15 cellular contexts compared by ENCODE assay signal in the genomic region with DNA sequence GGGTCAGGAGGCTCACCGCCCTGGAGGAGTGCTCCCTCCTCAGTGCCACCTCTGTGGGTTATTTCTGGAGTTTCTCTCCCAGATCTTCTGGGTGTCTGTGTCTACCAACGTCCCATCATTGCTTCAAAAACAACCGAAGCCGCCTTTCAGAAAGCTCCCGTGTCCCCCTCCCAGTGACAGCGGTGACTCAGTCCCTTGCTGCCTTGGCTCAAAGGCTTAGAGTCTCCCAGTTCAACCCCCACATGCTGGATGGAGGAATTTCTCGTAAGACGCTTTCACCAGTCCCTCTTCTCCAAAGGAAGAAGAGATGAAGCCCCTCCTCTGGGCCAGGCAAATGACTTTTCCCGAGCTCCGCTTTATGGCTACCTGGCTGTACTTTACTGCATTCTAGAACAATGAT.
DNase-seq lines count a peak whose midpoint lies in the region; ATAC-seq and TF ChIP-seq lines count a peak whose summit lies in the region.
"Had no signal": no experiment of that assay in that cellular context is flagged by ENCODE, and none has a peak within 500 bp of the region (broad histone marks: within the 10 kb centered on the region; RNA-seq: fewer than 3 reads in every experiment).

No MANE protein-coding gene starts in this region.

- no peak overlapping the region for H4K5ac ChIP-seq in mesendoderm (ENCODE audit: low read length)

- TF ChIP-seq CTCF in neural progenitor cell (IDR thresholded peaks at IDR 0.05) (no peak), tibial artery (IDR thresholded peaks at IDR 0.05) (no peak)

- no peak overlapping the region for H2BK120ac ChIP-seq in mesendoderm (ENCODE audit: low read depth, low read length)

- H3K4me3 ChIP-seq in mesendoderm (ENCODE audit: low read length) (no peak overlapping the region), neural progenitor cell (no peak overlapping the region), tibial artery (no peak overlapping the region)

- H3K4me1 Mint-ChIP-seq in T-helper 17 cell (no peaks in the 10 kb centered on the region), neural progenitor cell (peaks cover 69% of the 10 kb centered on the region)
- H3K4me1 Mint-ChIP-seq in stimulated activated effector memory CD8-positive, alpha-beta T cell treated with anti-CD3 and anti-CD28 coated beads, Interleukin-12 subunit alpha, Interleukin-12 subunit beta, amount 100 ng/mL, for 72 hours: no peaks in the 10 kb centered on the region
- H3K4me1 Mint-ChIP-seq: CD4-positive, CD25-positive, alpha-beta regulatory T cell had no signal

- H3K18ac ChIP-seq in mesendoderm (ENCODE audit: low read length): no peak overlapping the region

- no peak overlapping the region for H2BK5ac ChIP-seq in mesendoderm (ENCODE audit: low read length)

- no peak overlapping the region for H3K56ac ChIP-seq in mesendoderm (ENCODE audit: low read length)

- H3K27ac Mint-ChIP-seq in T-helper 17 cell (peak overlapping the region; percentile 16), neural progenitor cell (peak overlapping the region; percentile 88)
- H3K27ac Mint-ChIP-seq in stimulated activated effector memory CD8-positive, alpha-beta T cell treated with anti-CD3 and anti-CD28 coated beads, Interleukin-12 subunit alpha, Interleukin-12 subunit beta, amount 100 ng/mL, for 72 hours: peak overlapping the region; percentile 63
- H3K27ac Mint-ChIP-seq: CD4-positive, CD25-positive, alpha-beta regulatory T cell had no signal

- no peaks in the 10 kb centered on the region for H3K79me1 ChIP-seq in mesendoderm (ENCODE audit: low read length)

- H3K4me2 ChIP-seq in mesendoderm (ENCODE audit: low read length) (no peak overlapping the region), neural progenitor cell (peak overlapping the region; percentile 55)

- peaks cover 23% of the 10 kb centered on the region for H3F3A ChIP-seq in neural progenitor cell (ENCODE audit: low read depth)

- H3K4me3 Mint-ChIP-seq in T-helper 17 cell (no peak overlapping the region), neural progenitor cell (no peak overlapping the region)
- no peak overlapping the region for H3K4me3 Mint-ChIP-seq in stimulated activated effector memory CD8-positive, alpha-beta T cell treated with anti-CD3 and anti-CD28 coated beads, Interleukin-12 subunit alpha, Interleukin-12 subunit beta, amount 100 ng/mL, for 72 hours
- H3K4me3 Mint-ChIP-seq: H9, IgD-negative memory B cell had no signal

- H3K27me3 Mint-ChIP-seq in T-helper 17 cell: no peaks in the 10 kb centered on the region
- H3K27me3 Mint-ChIP-seq in neural progenitor cell (ENCODE audit: insufficient read depth, low read depth): peaks cover 15% of the 10 kb centered on the region
- H3K27me3 Mint-ChIP-seq: CD4-positive, CD25-positive, alpha-beta regulatory T cell; IgD-negative memory B cell had no signal

- H3K36me3 ChIP-seq in mesendoderm (ENCODE audit: control insufficient read depth, insufficient read depth, low read length) (no peaks in the 10 kb centered on the region), neural progenitor cell (no peaks in the 10 kb centered on the region), tibial artery (peaks cover 9 to 66% (median 20%) of the 10 kb centered on the region in 3 donors)

- no peak overlapping the region for H4K8ac ChIP-seq in mesendoderm (ENCODE audit: low read depth, low read length)

- no peak overlapping the region for H2BK15ac ChIP-seq in mesendoderm (replicated peaks; ENCODE audit: low read depth)

- H3K27me3 ChIP-seq in mesendoderm (ENCODE audit: insufficient read depth, low read length, poor library complexity) (no peaks in the 10 kb centered on the region), neural progenitor cell (no peaks in the 10 kb centered on the region), tibial artery (no peaks in the 10 kb centered on the region)
- H3K27me3 ChIP-seq: BE2C had no signal

- H2AK5ac ChIP-seq in mesendoderm (ENCODE audit: low read length): no peak overlapping the region

- no peaks in the 10 kb centered on the region for H3K9me3 Mint-ChIP-seq in neural progenitor cell
- H3K9me3 Mint-ChIP-seq in stimulated activated effector memory CD8-positive, alpha-beta T cell treated with anti-CD3 and anti-CD28 coated beads, Interleukin-12 subunit alpha, Interleukin-12 subunit beta, amount 100 ng/mL, for 72 hours: no peaks in the 10 kb centered on the region
- H3K9me3 Mint-ChIP-seq: H9 had no signal

- H4K20me1 ChIP-seq in neural progenitor cell (ENCODE audit: low read depth): no peaks in the 10 kb centered on the region

- no peak overlapping the region for H3K4ac ChIP-seq in mesendoderm (ENCODE audit: low read depth, low read length)

- no peaks in the 10 kb centered on the region for H3K4me1 ChIP-seq in mesendoderm (ENCODE audit: control insufficient read depth, low read depth, low read length)
- peaks cover 38% of the 10 kb centered on the region for H3K4me1 ChIP-seq in neural progenitor cell
- no peaks in the 10 kb centered on the region for H3K4me1 ChIP-seq in tibial artery
- H3K4me1 ChIP-seq: BE2C, Caco-2 had no signal

- H3K27ac ChIP-seq in mesendoderm (ENCODE audit: low read depth, low read length) (no peak overlapping the region), neural progenitor cell (no peak overlapping the region), tibial artery (no peak overlapping the region)

- no peak overlapping the region for H2AFZ ChIP-seq in neural progenitor cell (replicated peaks)

- DNase-seq in T-helper 17 cell (no peak), mesendoderm (peak; percentile 74), neural progenitor cell (ENCODE audit: low spot score) (peak; percentile 51), GM19240 (ENCODE audit: insufficient read length, low spot score) (no peak), tibial artery (no peak)
- DNase-seq in stimulated activated effector memory CD8-positive, alpha-beta T cell treated with anti-CD3 and anti-CD28 coated beads, Interleukin-12 subunit alpha, Interleukin-12 subunit beta, amount 100 ng/mL, for 72 hours (ENCODE audit: low spot score in 2 of 2): no peak
- DNase-seq: C1 segment of cervical spinal cord; CD4-positive, CD25-positive, alpha-beta regulatory T cell; GDM1 had no signal

- no peaks in the 10 kb centered on the region for H3K9me3 ChIP-seq in T-helper 17 cell (ENCODE audit: control insufficient read depth, low read length, poor library complexity, severe bottlenecking)
- no peaks in the 10 kb centered on the region for H3K9me3 ChIP-seq in neural progenitor cell (ENCODE audit: low read depth)
- no peaks in the 10 kb centered on the region for H3K9me3 ChIP-seq in tibial artery
- H3K9me3 ChIP-seq: BE2C, Caco-2 had no signal

- H3K23ac ChIP-seq in mesendoderm (ENCODE audit: low read length): no peak overlapping the region

- H3K79me2 ChIP-seq in mesendoderm (ENCODE audit: control insufficient read depth, insufficient read depth, low read length) (no peaks in the 10 kb centered on the region), neural progenitor cell (ENCODE audit: low read depth) (no peaks in the 10 kb centered on the region)

- intact Hi-C loops in tibial artery (cut with DNase I; ENCODE audit: low total_unique reads): no loop called here

- ATAC-seq in T-helper 17 cell (no peak), GM19455 (IDR thresholded peaks at IDR 0.05; ENCODE audit: unreplicated experiment) (no peak), SK-N-SH treated with all-trans-retinoic acid at 6 μM for 48 hours (no peak)
- no peak for ATAC-seq in stimulated activated effector memory CD8-positive, alpha-beta T cell treated with anti-CD3 and anti-CD28 coated beads, Interleukin-12 subunit alpha, Interleukin-12 subunit beta, amount 100 ng/mL, for 72 hours

- peaks cover 11% of the 10 kb centered on the region for H3K36me3 Mint-ChIP-seq in T-helper 17 cell (ENCODE audit: low read depth)
- H3K36me3 Mint-ChIP-seq in neural progenitor cell: peaks cover 3% of the 10 kb centered on the region
- H3K36me3 Mint-ChIP-seq in stimulated activated effector memory CD8-positive, alpha-beta T cell treated with anti-CD3 and anti-CD28 coated beads, Interleukin-12 subunit alpha, Interleukin-12 subunit beta, amount 100 ng/mL, for 72 hours: peaks cover 53% of the 10 kb centered on the region

- no peak overlapping the region for H3K9ac ChIP-seq in mesendoderm (ENCODE audit: low read length)
- no peak overlapping the region for H3K9ac ChIP-seq in neural progenitor cell

- no CpG with 5 or more reads among the region's 10 CpGs for WGBS in mesendoderm (ENCODE audit: extremely low coverage, insufficient coverage, low lambda C conversion rate)

TF ChIP-seq in SK-N-SH treated with all-trans-retinoic acid at 6 μM for 48 hours, 23 proteins besides CTCF, POLR2A, EP300 and RAD21:
- TF ChIP-seq ZNF565 (CRISPR knock-in tag; conservative IDR thresholded peaks at IDR 0.05; ENCODE audit: low read depth) (no peak), ZFP3 (CRISPR knock-in tag; IDR thresholded peaks at IDR 0.05) (no peak), RARB (CRISPR knock-in tag; IDR thresholded peaks at IDR 0.05) (no peak), BACH2 (CRISPR knock-in tag; IDR thresholded peaks at IDR 0.05; ENCODE audit: borderline replicate concordance) (no peak), OSR1 (CRISPR knock-in tag; IDR thresholded peaks at IDR 0.05) (no peak), ZC3H10 (CRISPR knock-in tag; IDR thresholded peaks at IDR 0.05) (no peak), CSDC2 (CRISPR knock-in tag; IDR thresholded peaks at IDR 0.05) (no peak), ZNF70 (CRISPR knock-in tag; IDR thresholded peaks at IDR 0.05) (no peak), SNAI2 (CRISPR knock-in tag; IDR thresholded peaks at IDR 0.05) (no peak)
- TF ChIP-seq, protein P1, sequence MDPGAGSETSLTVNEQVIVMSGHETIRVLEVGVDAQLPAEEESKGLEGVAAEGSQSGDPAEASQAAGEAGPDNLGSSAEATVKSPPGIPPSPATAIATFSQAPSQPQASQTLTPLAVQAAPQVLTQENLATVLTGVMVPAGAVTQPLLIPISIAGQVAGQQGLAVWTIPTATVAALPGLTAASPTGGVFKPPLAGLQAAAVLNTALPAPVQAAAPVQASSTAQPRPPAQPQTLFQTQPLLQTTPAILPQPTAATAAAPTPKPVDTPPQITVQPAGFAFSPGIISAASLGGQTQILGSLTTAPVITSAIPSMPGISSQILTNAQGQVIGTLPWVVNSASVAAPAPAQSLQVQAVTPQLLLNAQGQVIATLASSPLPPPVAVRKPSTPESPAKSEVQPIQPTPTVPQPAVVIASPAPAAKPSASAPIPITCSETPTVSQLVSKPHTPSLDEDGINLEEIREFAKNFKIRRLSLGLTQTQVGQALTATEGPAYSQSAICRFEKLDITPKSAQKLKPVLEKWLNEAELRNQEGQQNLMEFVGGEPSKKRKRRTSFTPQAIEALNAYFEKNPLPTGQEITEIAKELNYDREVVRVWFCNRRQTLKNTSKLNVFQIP (CRISPR knock-in tag; IDR thresholded peaks at IDR 0.05; ENCODE audit: borderline replicate concordance, low read depth): no peak

Comparison
In these comparisons a context has a peak if more than half of its experiments do, and no peak if none do; other contexts are left out.
1. DNase-seq: peak in mesendoderm (single experiment) and neural progenitor cell (single experiment); none in T-helper 17 cell (0 of 3), stimulated activated effector memory CD8-positive, alpha-beta T cell treated with anti-CD3 and anti-CD28 coated beads, Interleukin-12 subunit alpha, Interleukin-12 subunit beta, amount 100 ng/mL, for 72 hours (0 of 2), GM19240 (single experiment) and tibial artery (0 of 2).
2. H3K27ac Mint-ChIP-seq: peak in every context shown above with its lines; median percentile 88 in neural progenitor cell; 63 in stimulated activated effector memory CD8-positive, alpha-beta T cell treated with anti-CD3 and anti-CD28 coated beads, Interleukin-12 subunit alpha, Interleukin-12 subunit beta, amount 100 ng/mL, for 72 hours; 16 in T-helper 17 cell.